In genomic region chr9:92737611-92738299, GRCh38 we compare ENCODE assay signal across 17 cellular contexts. TPM values are rescaled to one million over a fixed set of nuclear protein-coding genes. Genes with fewer than 3 reads are reported as not detected.
DNase-seq lines count a peak whose midpoint lies in the region; ATAC-seq and TF ChIP-seq lines count a peak whose summit lies in the region.
"Had no signal": no experiment of that assay in that cellular context is flagged by ENCODE, and none has a peak within 500 bp of the region (broad histone marks: within the 10 kb centered on the region; RNA-seq: fewer than 3 reads in every experiment).

No MANE protein-coding gene starts in this region.

- intact Hi-C loops in CD4-positive, alpha-beta T cell (cut with DNase I, micrococcal nuclease), result no loop called here
- intact Hi-C loops in colonic mucosa (cut with DNase I), result no loop called here

- no peaks in the 10 kb centered on the region for H3K27me3 Mint-ChIP-seq in CD4-positive, alpha-beta T cell

- H3K27ac ChIP-seq in CD4-positive, alpha-beta T cell (ENCODE audit: low read depth, low read length), result no peak overlapping the region
- H3K27ac ChIP-seq in OCI-LY1 (ENCODE audit: low read depth, low read length, poor library complexity, severe bottlenecking) (peak overlapping the region; percentile 87), foreskin keratinocyte (peak overlapping the region; percentile 44), skeletal muscle tissue (ENCODE audit: low read depth, low read length) (peak overlapping the region; percentile 11), colonic mucosa (no peak overlapping the region)
- H3K27ac ChIP-seq: KMS-11 had no signal

- peaks cover 66% of the 10 kb centered on the region for H3K79me2 ChIP-seq in OCI-LY1 (ENCODE audit: insufficient read depth, low read length)

- CTCF ChIA-PET in CD4-positive, alpha-beta T cell (lab: Charles Lee), result no interaction called here

- H3K4me3 ChIP-seq in OCI-LY1 (ENCODE audit: low read depth, low read length, poor library complexity, severe bottlenecking), result no peak overlapping the region
- no peak overlapping the region for H3K4me3 ChIP-seq in skeletal muscle tissue (ENCODE audit: low read length in 3 of 3)
- H3K4me3 ChIP-seq in colonic mucosa, result no peak overlapping the region

- no peaks in the 10 kb centered on the region for H3K9me3 ChIP-seq in CD4-positive, alpha-beta T cell (ENCODE audit: control insufficient read depth, low read length)
- no peaks in the 10 kb centered on the region for H3K9me3 ChIP-seq in OCI-LY1 (ENCODE audit: low read length)
- no peaks in the 10 kb centered on the region for H3K9me3 ChIP-seq in skeletal muscle tissue (ENCODE audit: control insufficient read depth in 3 of 3, low read length in 3 of 3)
- H3K9me3 ChIP-seq in colonic mucosa, result no peaks in the 10 kb centered on the region

- POLR2A ChIA-PET in CD4-positive, alpha-beta T cell (lab: Charles Lee), result no interaction called here

- no peak for ATAC-seq in CD4-positive, alpha-beta T cell (ENCODE audit: poor library complexity)
- ATAC-seq in foreskin keratinocyte (peak; percentile 19), GM21825 (IDR thresholded peaks at IDR 0.05; ENCODE audit: unreplicated experiment) (no peak)

- no peaks in the 10 kb centered on the region for H3K36me3 ChIP-seq in OCI-LY1 (ENCODE audit: insufficient read depth, low read length)
- no peaks in the 10 kb centered on the region for H3K36me3 ChIP-seq in skeletal muscle tissue (ENCODE audit: control insufficient read depth in 3 of 3, insufficient read depth in 3 of 3, low read length in 3 of 3)
- H3K36me3 ChIP-seq in colonic mucosa, result no peaks in the 10 kb centered on the region

- no peaks in the 10 kb centered on the region for H3F3A ChIP-seq in OCI-LY1 (ENCODE audit: insufficient read depth, low read length)

- no peak overlapping the region for H2AFZ ChIP-seq in OCI-LY1 (ENCODE audit: low read length)

- H3K9ac ChIP-seq in OCI-LY1 (ENCODE audit: low read length), result no peak overlapping the region; the same call in 1 of the 2 replicates
- no peak overlapping the region for H3K9ac ChIP-seq in skeletal muscle tissue (ENCODE audit: low read depth in 1 of 3, low read length in 3 of 3)
- no peak overlapping the region for H3K9ac ChIP-seq in colonic mucosa (ENCODE audit: low read depth in 2 of 2, low read length in 2 of 2)
- H3K9ac ChIP-seq: KMS-11 had no signal

- no peaks in the 10 kb centered on the region for H3K9me2 ChIP-seq in OCI-LY1 (ENCODE audit: low read depth, low read length)

- H3K27me3 ChIP-seq in CD4-positive, alpha-beta T cell (ENCODE audit: control insufficient read depth, insufficient read depth, low read length), result no peaks in the 10 kb centered on the region
- H3K27me3 ChIP-seq in OCI-LY1 (ENCODE audit: insufficient read depth, low read length), result no peaks in the 10 kb centered on the region
- H3K27me3 ChIP-seq in foreskin keratinocyte, result no peaks in the 10 kb centered on the region
- H3K27me3 ChIP-seq in skeletal muscle tissue (ENCODE audit: control insufficient read depth in 3 of 3, insufficient read depth in 3 of 3, low read length in 3 of 3), result no peaks in the 10 kb centered on the region
- H3K27me3 ChIP-seq in colonic mucosa, result no peaks in the 10 kb centered on the region

- no peaks in the 10 kb centered on the region for H4K20me1 ChIP-seq in OCI-LY1 (ENCODE audit: insufficient read depth, low read length)

- H3K27ac Mint-ChIP-seq in CD4-positive, alpha-beta T cell, result peak overlapping the region; percentile 61
- H3K27ac Mint-ChIP-seq: T-helper 2 cell treated with Interferon-gamma antibody and Interleukin-4, amounts not matched to agents 5 μg/mL and 100 μg/mL, for 36 hours had no signal

- DNase-seq in CD4-positive, alpha-beta T cell, result no peak
- DNase-seq in foreskin keratinocyte, result no peak
- no peak for DNase-seq in colonic mucosa
- DNase-seq in NCI-H446 (lab: John Stamatoyannopoulos, UW), result no peak
- DNase-seq in epidermal melanocyte (ENCODE audit: insufficient read length, low spot score), result no peak
- DNase-seq: activated CD4-positive, alpha-beta T cell treated with anti-CD3 and anti-CD28 coated beads, Interleukin-2, amount 50 U/mL, for 48 hours; activated naive CD4-positive, alpha-beta T cell; GF-D8; GOT3; NCI-H187 treated with DMSO at 0.1 percent for 48 hours; NCI-H748 treated with DMSO at 0.1 percent for 48 hours; SHP77 had no signal

- no peak for TF ChIP-seq CTCF in CD4-positive, alpha-beta T cell (IDR thresholded peaks at IDR 0.05)
- no peak for TF ChIP-seq CTCF in OCI-LY1 (IDR thresholded peaks at IDR 0.05; ENCODE audit: low read length)
- no peak for TF ChIP-seq CTCF in foreskin keratinocyte (conservative IDR thresholded peaks at IDR 0.05)
- TF ChIP-seq CTCF in colonic mucosa (IDR thresholded peaks at IDR 0.05), result no peak

- peaks cover 82% of the 10 kb centered on the region for H3K4me1 ChIP-seq in OCI-LY1 (ENCODE audit: insufficient read depth, low read length, severe bottlenecking)
- peaks cover 63% of the 10 kb centered on the region for H3K4me1 ChIP-seq in foreskin keratinocyte
- H3K4me1 ChIP-seq in skeletal muscle tissue (ENCODE audit: control insufficient read depth in 3 of 3, insufficient read depth in 3 of 3, low read length in 3 of 3), result peaks cover 43 to 63% (median 46%) of the 10 kb centered on the region in 3 donors
- peaks cover 2% of the 10 kb centered on the region for H3K4me1 ChIP-seq in colonic mucosa

- H3K36me3 Mint-ChIP-seq in CD4-positive, alpha-beta T cell (ENCODE audit: low read depth), result no peaks in the 10 kb centered on the region

- peaks cover 69% of the 10 kb centered on the region for H3K4me1 Mint-ChIP-seq in CD4-positive, alpha-beta T cell (ENCODE audit: low read depth)

- H3K9me3 Mint-ChIP-seq in CD4-positive, alpha-beta T cell, result no peaks in the 10 kb centered on the region
- H3K9me3 Mint-ChIP-seq: T-helper 2 cell treated with Interferon-gamma antibody and Interleukin-4, amounts not matched to agents 5 μg/mL and 100 μg/mL, for 36 hours had no signal

- H3K4me3 Mint-ChIP-seq in CD4-positive, alpha-beta T cell, result no peak overlapping the region
- H3K4me3 Mint-ChIP-seq: T-helper 2 cell treated with Interferon-gamma antibody and Interleukin-4, amounts not matched to agents 5 μg/mL and 100 μg/mL, for 36 hours had no signal

- no peak overlapping the region for H3K4me2 ChIP-seq in OCI-LY1 (ENCODE audit: low read length)
- H3K4me2 ChIP-seq: KMS-11 had no signal

RNA-seq across cellular contexts. Expression of gene BICD2, which starts 26.9 kb away (rescaled TPM):
- total RNA-seq in CD4-positive, alpha-beta T cell, result 10 to 100 TPM; 14.1 to 14.9 TPM
- total RNA-seq in foreskin keratinocyte (60.0 and 66.3 TPM in 2 replicates), skeletal muscle tissue (29.2 TPM), colonic mucosa (1 to 10 TPM; 6.2 to 9.8 TPM)
- polyA plus RNA-seq in foreskin keratinocyte, result 19.3 and 24.2 TPM in 2 replicates

Comparison
In these comparisons a context has a peak if more than half of its experiments do, and no peak if none do; other contexts are left out.
1. H3K27ac ChIP-seq: peak in OCI-LY1 (single experiment), foreskin keratinocyte (single experiment) and skeletal muscle tissue (single experiment); none in CD4-positive, alpha-beta T cell (single experiment) and colonic mucosa (single experiment).